25 cellular contexts compared by ENCODE assay signal in genomic region chr15:88785217-88785616, GRCh38. TPM values are rescaled to one million over a fixed set of nuclear protein-coding genes. Genes with fewer than 3 reads are reported as not detected.
"Had no signal": no experiment of that assay in that cellular context is flagged by ENCODE, and none has a peak within 500 bp of the region (broad histone marks: within the 10 kb centered on the region; RNA-seq: fewer than 3 reads in every experiment).

No MANE protein-coding gene starts in this region.

- H3K27ac ChIP-seq: epithelial cell of prostate, esophagus squamous epithelium, gastrocnemius medialis, heart right ventricle, left lung, lower lobe of right lung had no signal

- ATAC-seq: effector memory CD8-positive, alpha-beta T cell; esophagus mucosa; gastrocnemius medialis; heart right ventricle; left cardiac atrium; left lung; left ventricle myocardium superior; lower lobe of right lung; mucosa of descending colon had no signal

- H3K4me3 ChIP-seq: esophagus squamous epithelium, gastrocnemius medialis, heart right ventricle, left lung, lower lobe of right lung, mucosa of descending colon had no signal

- H3K36me3 ChIP-seq: esophagus squamous epithelium, gastrocnemius medialis, heart right ventricle, left lung, lower lobe of right lung had no signal

- DNase-seq: cortex of kidney; effector CD8-positive, alpha-beta T cell; effector memory CD8-positive, alpha-beta T cell; endodermal cell; erythroblast; esophagus squamous epithelium; foreskin fibroblast; foreskin melanocyte; gastrocnemius medialis; glutamatergic neuron; head of caudate nucleus; heart right ventricle; hippocampal formation; immature natural killer cell; left cardiac atrium; left lung; left ventricle myocardium superior; lower lobe of right lung; mesenchymal stem cell; mucosa of descending colon; naive B cell had no signal

- H3K4me1 ChIP-seq: esophagus squamous epithelium, gastrocnemius medialis, heart right ventricle, left lung, lower lobe of right lung had no signal

- H3K9me3 ChIP-seq: esophagus squamous epithelium, gastrocnemius medialis, left lung, lower lobe of right lung, mucosa of descending colon had no signal

RNA-seq across cellular contexts. Expression of gene ACAN, which starts 18.0 kb away (rescaled TPM):
- total RNA-seq: dermis microvascular lymphatic vessel endothelial cell, lung microvascular endothelial cell had no signal
